8 cellular contexts compared by ENCODE assay signal in genomic region chr13:28494861-28495585, GRCh38. TPM values are rescaled to one million over a fixed set of nuclear protein-coding genes. Genes with fewer than 3 reads are reported as not detected.
A peak's percentile ranks its signal among the peaks of the same experiment; 100 is the strongest.
DNase-seq lines count a peak whose midpoint lies in the region; ATAC-seq and TF ChIP-seq lines count a peak whose summit lies in the region.

FLT1 (minus strand) TSS chr13:28495128; CDS start chr13:28494843, 285 bp downstream.

- peak within 1 kb of the TSS; percentile 27 to 63 (median 42) for H3K27ac ChIP-seq in sigmoid colon

- H3K9ac ChIP-seq in iPS-15b (ENCODE audit: low read depth, low read length) = peak within 1 kb of the TSS; percentile 67

- TF ChIP-seq POLR2A in sigmoid colon (IDR thresholded peaks at IDR 0.05) = no peak

- peaks cover 18% of the 10 kb centered on the region for H3K4me1 ChIP-seq in iPS-15b (ENCODE audit: control insufficient read depth, insufficient read depth, low read length)
- peaks cover 0 to 25% (median 23%) of the 10 kb centered on the region in 4 donors for H3K4me1 ChIP-seq in sigmoid colon

- DNase-seq in ELF-1 (ENCODE audit: low read depth, low spot score) = peak; percentile 72
- DNase-seq in amniotic stem cell (lab: John Stamatoyannopoulos, UW) = peak; percentile 44
- no peak for DNase-seq in sigmoid colon
- DNase-seq in cerebellar cortex (ENCODE audit: low spot score) = no peak

- intact Hi-C loops in sigmoid colon (cut with DNase I) = no loop called here

- TF ChIP-seq EP300 in Ishikawa (IDR thresholded peaks at IDR 0.05; ENCODE audit: borderline replicate concordance) = no peak
- TF ChIP-seq EP300 in sigmoid colon (IDR thresholded peaks at IDR 0.05) = no peak

- ATAC-seq in GM19351 (IDR thresholded peaks at IDR 0.05; ENCODE audit: unreplicated experiment) (no peak), GM21381 (IDR thresholded peaks at IDR 0.05; ENCODE audit: unreplicated experiment) (no peak)

- H3K4me3 ChIP-seq in iPS-15b (ENCODE audit: low read depth, low read length) = peak within 1 kb of the TSS; percentile 84
- peak within 1 kb of the TSS; percentile 21 to 56 (median 47) for H3K4me3 ChIP-seq in sigmoid colon

- H3K36me3 ChIP-seq in iPS-15b (ENCODE audit: control insufficient read depth, insufficient read depth, low read length) = no peaks in the 10 kb centered on the region
- no peaks in the 10 kb centered on the region for H3K36me3 ChIP-seq in sigmoid colon

- TF ChIP-seq RAD21 in Ishikawa (IDR thresholded peaks at IDR 0.05; ENCODE audit: low read depth) = no peak

- H3K9me3 ChIP-seq in iPS-15b (ENCODE audit: control insufficient read depth, insufficient read depth, low read length) = no peaks in the 10 kb centered on the region
- no peaks in the 10 kb centered on the region for H3K9me3 ChIP-seq in sigmoid colon

- peaks cover 38% of the 10 kb centered on the region for H3K27me3 ChIP-seq in iPS-15b (ENCODE audit: control insufficient read depth, insufficient read depth, low read length)
- H3K27me3 ChIP-seq in sigmoid colon = peaks cover 29 to 67% (median 48%) of the 10 kb centered on the region in 3 donors

- 1% methylated on average over 84 of the region's 84 CpGs for WGBS in sigmoid colon, 2 donors

- TF ChIP-seq CTCF in sigmoid colon (IDR thresholded peaks at IDR 0.05) = no peak

TF ChIP-seq in Ishikawa, 13 proteins besides CTCF, POLR2A, EP300 and RAD21:
- TF ChIP-seq EGR1 (IDR thresholded peaks at IDR 0.05) = no peak
- 0 out of 2 replicates have a peak, but pooled peaks have one; percentile 27 for TF ChIP-seq ZBTB7A (IDR thresholded peaks at IDR 0.05; ENCODE audit: low read depth)

RNA-seq across cellular contexts. Expression of gene FLT1, which starts in this region (rescaled TPM):
- total RNA-seq in sigmoid colon = 10 to 100 TPM in 1 of 4 donors, 1 to 10 TPM in 3; 5.7 to 18.3 (median 7.5) TPM
- polyA plus RNA-seq in sigmoid colon = 1 to 10 TPM in 1 of 3 donors, under 1 TPM in 2; under 0.01 to 4.6 (median 0.69) TPM

Comparison
In these comparisons a context has a peak if more than half of its experiments do, and no peak if none do; other contexts are left out.
1. DNase-seq: peak in ELF-1 (single experiment) and amniotic stem cell (single experiment); none in sigmoid colon (single experiment) and cerebellar cortex (single experiment).